8 cellular contexts compared by ENCODE assay signal in the genomic region with DNA sequence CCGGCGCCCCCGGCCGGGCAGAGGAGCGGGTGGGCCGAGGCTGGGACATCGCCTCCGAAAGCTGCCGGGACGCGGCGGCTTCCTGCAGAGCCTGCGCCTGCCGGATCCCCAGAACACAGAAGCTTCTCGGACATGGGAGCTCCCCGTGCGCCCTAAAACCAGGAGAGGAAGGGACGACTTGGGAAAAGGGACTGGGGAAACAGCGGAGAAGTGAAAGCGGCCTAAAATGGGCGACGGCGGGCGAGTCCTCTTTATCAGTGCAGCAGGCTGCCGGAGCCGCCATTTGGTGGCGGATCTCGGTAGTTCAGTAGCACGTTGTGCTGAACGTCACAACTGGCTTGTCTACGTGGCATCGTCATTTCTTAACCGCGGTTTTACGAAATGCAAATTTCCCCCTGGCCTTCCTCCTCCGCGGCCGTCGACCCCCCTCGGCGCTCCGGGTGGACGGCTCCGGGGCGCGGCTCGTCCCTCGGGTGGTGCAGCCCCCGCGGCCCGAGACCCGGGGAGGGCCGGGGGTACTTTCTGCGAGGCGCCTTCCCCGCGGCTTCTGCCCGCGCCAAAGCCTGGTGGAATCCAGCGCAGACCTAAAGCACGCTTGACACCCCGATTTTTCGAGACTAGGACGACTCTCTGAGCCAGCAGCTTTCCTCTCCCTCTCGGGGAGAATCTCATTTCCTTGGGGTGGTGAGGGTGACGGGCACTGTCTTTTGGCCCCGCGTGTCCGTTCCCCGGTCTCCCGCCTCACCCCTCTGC. TPM values are rescaled to one million over a fixed set of nuclear protein-coding genes. Genes with fewer than 3 reads are reported as not detected.
A peak's percentile ranks its signal among the peaks of the same experiment; 100 is the strongest.
DNase-seq lines count a peak whose midpoint lies in the region; ATAC-seq and TF ChIP-seq lines count a peak whose summit lies in the region.

No MANE protein-coding gene starts in this region.

- peaks cover 48 to 55% of the 10 kb centered on the region in 2 donors for H3K27me3 ChIP-seq in uterus

- H3K9me3 Mint-ChIP-seq in activated T-cell treated with anti-CD3 and anti-CD28 coated beads, Interleukin-2, amount 50 U/mL, for 72 hours = no peaks in the 10 kb centered on the region
- peaks cover 3% of the 10 kb centered on the region for H3K9me3 Mint-ChIP-seq in neural crest cell

- no peak overlapping the region for H3K27ac ChIP-seq in uterus

- peaks cover 46% of the 10 kb centered on the region for H3K27me3 Mint-ChIP-seq in activated T-cell treated with anti-CD3 and anti-CD28 coated beads, Interleukin-2, amount 50 U/mL, for 72 hours (ENCODE audit: low read depth)
- H3K27me3 Mint-ChIP-seq in neural crest cell (ENCODE audit: low read depth) = peaks cover 95% of the 10 kb centered on the region

- TF ChIP-seq POLR2A in uterus (IDR thresholded peaks at IDR 0.05) = no peak

- H3K4me1 ChIP-seq in uterus = peaks cover 4 to 18% of the 10 kb centered on the region in 2 donors

- H3K4me3 ChIP-seq in fibroblast of the aortic adventitia (ENCODE audit: low read depth, low read length) = peak overlapping the region; percentile 58
- peak overlapping the region; percentile 13 to 29 for H3K4me3 ChIP-seq in uterus

- H3K27ac Mint-ChIP-seq in activated T-cell treated with anti-CD3 and anti-CD28 coated beads, Interleukin-2, amount 50 U/mL, for 72 hours = peak overlapping the region; percentile 27
- H3K27ac Mint-ChIP-seq in neural crest cell (ENCODE audit: unreplicated experiment) = no peak overlapping the region

- peak; percentile 50 for ATAC-seq in GM18868 (IDR thresholded peaks at IDR 0.05; ENCODE audit: unreplicated experiment)
- peak; percentile 45 for ATAC-seq in HG03432 (IDR thresholded peaks at IDR 0.05; ENCODE audit: unreplicated experiment)
- peak; percentile 76 to 78 for ATAC-seq in activated T-cell treated with anti-CD3 and anti-CD28 coated beads, Interleukin-2, amount 50 U/mL, for 72 hours (replicated peaks in 1 of 2)

- no peaks in the 10 kb centered on the region for H3K36me3 ChIP-seq in uterus

- peaks cover 5 to 8% of the 10 kb centered on the region in 2 donors for H3K36me3 Mint-ChIP-seq in activated T-cell treated with anti-CD3 and anti-CD28 coated beads, Interleukin-2, amount 50 U/mL, for 72 hours (ENCODE audit: insufficient read depth in 2 of 2)
- peaks cover 12% of the 10 kb centered on the region for H3K36me3 Mint-ChIP-seq in neural crest cell (ENCODE audit: low read depth)

- TF ChIP-seq CTCF in fibroblast of the aortic adventitia (IDR thresholded peaks at IDR 0.05; ENCODE audit: insufficient read depth, low read length) = peak; percentile 26
- TF ChIP-seq CTCF in neural crest cell (conservative IDR thresholded peaks at IDR 0.05) = peak; percentile 54
- TF ChIP-seq CTCF in uterus (IDR thresholded peaks at IDR 0.05) = peak in 1 of 4 experiments; percentile 35

- H3K9me3 ChIP-seq in uterus = no peaks in the 10 kb centered on the region

- H3K4me3 Mint-ChIP-seq in activated T-cell treated with anti-CD3 and anti-CD28 coated beads, Interleukin-2, amount 50 U/mL, for 72 hours = peak overlapping the region; percentile 91 to 95
- H3K4me3 Mint-ChIP-seq in neural crest cell = peak overlapping the region; percentile 85

- intact Hi-C loops in uterus (cut with DNase I; ENCODE audit: low total_unique reads) = no loop called here

- H3K4me1 Mint-ChIP-seq in activated T-cell treated with anti-CD3 and anti-CD28 coated beads, Interleukin-2, amount 50 U/mL, for 72 hours (ENCODE audit: low read depth) = peaks cover 58% of the 10 kb centered on the region
- peaks cover 18% of the 10 kb centered on the region for H3K4me1 Mint-ChIP-seq in neural crest cell

- DNase-seq in activated T-cell treated with anti-CD3 and anti-CD28 coated beads, Interleukin-2, amount 50 U/mL, for 72 hours = peak; percentile 77
- DNase-seq in fibroblast of the aortic adventitia (ENCODE audit: low read depth) = peak; percentile 56
- DNase-seq in neural crest cell (ENCODE audit: low read depth, low spot score) = no peak
- DNase-seq in uterus = peak; percentile 31 to 35
- no peak for DNase-seq in NCI-H2196 (lab: John Stamatoyannopoulos, UW; ENCODE audit: unreplicated experiment)
- DNase-seq in HPDE6-E6E7 (ENCODE audit: extremely low spot score) = no peak

RNA-seq across cellular contexts. Expression of a gene that starts 9.9 kb away (rescaled TPM):
- under 1 TPM; 0.37 to 0.38 TPM for total RNA-seq in activated T-cell treated with anti-CD3 and anti-CD28 coated beads, Interleukin-2, amount 50 U/mL, for 72 hours
- not detected in 2 replicates for total RNA-seq in fibroblast of the aortic adventitia (ENCODE audit: low replicate concordance)
- 1.5 and 1.6 TPM in 2 replicates for total RNA-seq in neural crest cell
- 1 to 10 TPM in 1 of 4 donors, under 1 TPM in 2, not detected in 1; 0.29 to 3.9 (median 0.49) TPM for total RNA-seq in uterus

RNA-seq across cellular contexts. Expression of a gene that starts 14.5 kb away (rescaled TPM):
- total RNA-seq in activated T-cell treated with anti-CD3 and anti-CD28 coated beads, Interleukin-2, amount 50 U/mL, for 72 hours = 10 to 100 TPM; 83.4 to 87.5 TPM
- total RNA-seq in fibroblast of the aortic adventitia (ENCODE audit: low replicate concordance) = 45.3 and 60.9 TPM in 2 replicates
- 46.4 and 49.9 TPM in 2 replicates for total RNA-seq in neural crest cell
- total RNA-seq in uterus = 10 to 100 TPM; 50.2 to 85.7 (median 64.7) TPM

RNA-seq across cellular contexts. Expression of a gene that starts 19.2 kb away (rescaled TPM):
- total RNA-seq in activated T-cell treated with anti-CD3 and anti-CD28 coated beads, Interleukin-2, amount 50 U/mL, for 72 hours = 100 to 1,000 TPM in 1 of 2 donors, 10 to 100 TPM in 1; 95.0 to 104 TPM
- total RNA-seq in fibroblast of the aortic adventitia (ENCODE audit: low replicate concordance) = 56.9 and 57.7 TPM in 2 replicates
- total RNA-seq in neural crest cell = 31.1 and 35.1 TPM in 2 replicates
- total RNA-seq in uterus = 10 to 100 TPM in 3 of 4 donors, 1 to 10 TPM in 1; 7.4 to 39.5 (median 25.8) TPM

Comparison
In these comparisons a context has a peak if more than half of its experiments do, and no peak if none do; other contexts are left out.
1. DNase-seq: peak in activated T-cell treated with anti-CD3 and anti-CD28 coated beads, Interleukin-2, amount 50 U/mL, for 72 hours (2 of 2), fibroblast of the aortic adventitia (single experiment) and uterus (2 of 2); none in neural crest cell (single experiment), NCI-H2196 (single experiment) and HPDE6-E6E7 (single experiment).
2. Peak in every context shown above with its lines, with median percentiles within 50 percentile points of each other: ATAC-seq.